9 cellular contexts compared by ENCODE assay signal in genomic region chr20:1216527-1217427, GRCh38. TPM values are rescaled to one million over a fixed set of nuclear protein-coding genes. Genes with fewer than 3 reads are reported as not detected.
DNase-seq lines count a peak whose midpoint lies in the region; ATAC-seq, FAIRE-seq and TF ChIP-seq lines count a peak whose summit lies in the region.
"Not testable (repeated sequence)": the region's sequence is repeated elsewhere in the genome, so short reads cannot be mapped to it uniquely, and the experiment has no call there.
"Had no signal": no experiment of that assay in that cellular context is flagged by ENCODE, and none has a peak within 500 bp of the region (broad histone marks: within the 10 kb centered on the region; RNA-seq: fewer than 3 reads in every experiment).

No MANE protein-coding gene starts in this region.

- ATAC-seq in WTC11, K562: not testable (repeated sequence)

- peak; percentile 29; the same call in 2 of the 3 replicates for TF ChIP-seq CTCF in H9 (conservative IDR thresholded peaks at IDR 0.05)
- TF ChIP-seq CTCF in WTC11 (IDR thresholded peaks at IDR 0.05); K562 (IDR thresholded peaks at IDR 0.05 in 2 of 3, conservative IDR thresholded peaks at IDR 0.05 in 1 of 3; ENCODE audit: insufficient read depth in 2 of 3, low read depth in 1 of 3, low read length in 3 of 3): not testable (repeated sequence)
- peak; percentile 25 for TF ChIP-seq CTCF in neural crest cell (conservative IDR thresholded peaks at IDR 0.05)

- H3K27ac ChIP-seq in H9 (ENCODE audit: insufficient read length, low read depth, low read length), result not testable (repeated sequence)
- H3K27ac ChIP-seq in K562 (ENCODE audit: extremely low read depth, low read depth, low read length), result 0 out of 3 replicates have a peak overlapping the region, but pooled peaks have one; percentile 10

- in situ Hi-C loops in K562 (cut with MboI), result not testable (repeated sequence)

- not testable (repeated sequence) for H4K91ac ChIP-seq in H9 (ENCODE audit: insufficient read length, low read depth, low read length)

- FAIRE-seq in K562 (lab: Jason Lieb, UNC), result not testable (repeated sequence)

- BruUV-seq in K562 (replicated peaks; lab: Mats Ljungman, UMichigan), result not testable (repeated sequence)

- not testable (repeated sequence) for H3K36me3 ChIP-seq in K562 (ENCODE audit: control insufficient read depth, insufficient read depth, low read length)

- TF ChIP-seq POLR2A in K562 (conservative IDR thresholded peaks at IDR 0.05), result not testable (repeated sequence)

- peak overlapping the region in 1 of 3 experiments; percentile 63; a peak in 1 of 7 replicates for H3K27ac Mint-ChIP-seq in H9
- H3K27ac Mint-ChIP-seq in WTC11; neural crest cell (ENCODE audit: unreplicated experiment): not testable (repeated sequence)
- peak overlapping the region; percentile 6 for H3K27ac Mint-ChIP-seq in activated T-helper 1 cell treated with anti-CD3 and anti-CD28 coated beads, Interleukin-12 subunit alpha, Interleukin-12 subunit beta, Interleukin-2, Interleukin-4 antibody, amounts not matched to agents 30 ng/mL and 10 ng/mL and 1 ng/mL, durations not matched to agents 14 hours and 24 hours and 36 hours

- H3K4me3 ChIP-seq in K562, result not testable (repeated sequence)

- H3K9me3 ChIP-seq in H9 (ENCODE audit: control insufficient read depth, low read depth, low read length); K562 (replicated peaks; ENCODE audit: control insufficient read depth, insufficient read depth, low read depth, low read length): not testable (repeated sequence)

- H2BK20ac ChIP-seq in H9 (ENCODE audit: low read depth, low read length, poor library complexity, severe bottlenecking), result not testable (repeated sequence)

- WGBS in H9 (ENCODE audit: extremely low coverage, insufficient read length, low lambda C conversion rate), result no CpG with 5 or more reads among the region's 19 CpGs
- WGBS in K562 (ENCODE audit: insufficient coverage, low coverage, missing lambda C conversion rate), result 54% methylated on average over 8 of the region's 19 CpGs

- H2BK120ac ChIP-seq in H9 (ENCODE audit: low read depth, low read length, poor library complexity, severe bottlenecking), result not testable (repeated sequence)

- H3T11ph ChIP-seq in H9 (ENCODE audit: low read length), result not testable (repeated sequence)

- H3K4me3 Mint-ChIP-seq in H9; WTC11; activated T-helper 1 cell treated with anti-CD3 and anti-CD28 coated beads, Interleukin-12 subunit alpha, Interleukin-12 subunit beta, Interleukin-2, Interleukin-4 antibody, amounts not matched to agents 30 ng/mL and 10 ng/mL and 1 ng/mL, durations not matched to agents 14 hours and 24 hours and 36 hours; neural crest cell: not testable (repeated sequence)

- not testable (repeated sequence) for H3K79me1 ChIP-seq in H9 (ENCODE audit: insufficient read depth, low read depth, low read length, poor library complexity, severe bottlenecking)

- peaks cover 44% of the 10 kb centered on the region for H3K27me3 Mint-ChIP-seq in H9 (ENCODE audit: low read depth)
- peaks cover 63% of the 10 kb centered on the region for H3K27me3 Mint-ChIP-seq in WTC11 (ENCODE audit: low read depth)
- peaks cover 28% of the 10 kb centered on the region for H3K27me3 Mint-ChIP-seq in activated T-helper 1 cell treated with anti-CD3 and anti-CD28 coated beads, Interleukin-12 subunit alpha, Interleukin-12 subunit beta, Interleukin-2, Interleukin-4 antibody, amounts not matched to agents 30 ng/mL and 10 ng/mL and 1 ng/mL, durations not matched to agents 14 hours and 24 hours and 36 hours (ENCODE audit: insufficient read depth)
- H3K27me3 Mint-ChIP-seq in neural crest cell (ENCODE audit: low read depth), result peaks cover 74% of the 10 kb centered on the region

- H3K4me1 Mint-ChIP-seq in H9 (peaks cover 34 to 37% of the 10 kb centered on the region in 2 experiments), WTC11 (peaks cover 30% of the 10 kb centered on the region)
- H3K4me1 Mint-ChIP-seq in activated T-helper 1 cell treated with anti-CD3 and anti-CD28 coated beads, Interleukin-12 subunit alpha, Interleukin-12 subunit beta, Interleukin-2, Interleukin-4 antibody, amounts not matched to agents 30 ng/mL and 10 ng/mL and 1 ng/mL, durations not matched to agents 14 hours and 24 hours and 36 hours (ENCODE audit: low read depth), result peaks cover 38% of the 10 kb centered on the region
- H3K4me1 Mint-ChIP-seq in neural crest cell, result not testable (repeated sequence)

- H3K23me2 ChIP-seq in H9 (ENCODE audit: insufficient read length, low read depth, low read length, poor library complexity, severe bottlenecking), result not testable (repeated sequence)

- not testable (repeated sequence) for H3K4me1 ChIP-seq in H9 (ENCODE audit: insufficient read depth, low read length)
- peaks cover 13 to 30% of the 10 kb centered on the region in 2 experiments; a peak in 4 of 5 replicates for H3K4me1 ChIP-seq in K562 (replicated peaks in 1 of 2; ENCODE audit: control insufficient read depth in 2 of 2, insufficient read depth in 2 of 2, low read length in 2 of 2)

- not testable (repeated sequence) for H3K79me2 ChIP-seq in H9 (ENCODE audit: insufficient read depth, low read length); K562 (ENCODE audit: control insufficient read depth, insufficient read depth, low read length)

- peaks cover 23 to 28% of the 10 kb centered on the region in 2 experiments for H3K9me3 Mint-ChIP-seq in H9
- H3K9me3 Mint-ChIP-seq in WTC11, result peaks cover 38% of the 10 kb centered on the region
- not testable (repeated sequence) for H3K9me3 Mint-ChIP-seq in activated T-helper 1 cell treated with anti-CD3 and anti-CD28 coated beads, Interleukin-12 subunit alpha, Interleukin-12 subunit beta, Interleukin-2, Interleukin-4 antibody, amounts not matched to agents 30 ng/mL and 10 ng/mL and 1 ng/mL, durations not matched to agents 14 hours and 24 hours and 36 hours; neural crest cell

- H3K9ac ChIP-seq in H9 (ENCODE audit: extremely low read depth, insufficient read length, low read length); K562 (ENCODE audit: insufficient read depth in 1 of 2, low read depth in 2 of 2, low read length in 2 of 2): not testable (repeated sequence)

- intact Hi-C loops in activated T-helper 1 cell treated with anti-CD3 and anti-CD28 coated beads, Interleukin-12 subunit alpha, Interleukin-12 subunit beta, Interleukin-2, Interleukin-4 antibody, amounts not matched to agents 30 ng/mL and 10 ng/mL and 1 ng/mL, durations not matched to agents 14 hours and 24 hours and 36 hours (cut with micrococcal nuclease), result not testable (repeated sequence)
- intact Hi-C loops in K562 (cut with micrococcal nuclease), result loop anchor here (10.0 kb wide), 3 partner anchors 88 to 242 kb away; partner anchors contain the start of gene FKBP1A

- not testable (repeated sequence) for H3K4ac ChIP-seq in H9 (ENCODE audit: low read depth, low read length)

- H2BK15ac ChIP-seq in H9 (ENCODE audit: low read depth, low read length), result not testable (repeated sequence)

- H3K56ac ChIP-seq in H9 (ENCODE audit: insufficient read length, low read depth, low read length), result not testable (repeated sequence)

- not testable (repeated sequence) for H3K14ac ChIP-seq in H9 (ENCODE audit: insufficient read depth, low read length)

- CTCF ChIA-PET in WTC11 (lab: Charles Lee), result interaction anchor here (0.7 to 1.3 kb wide), 2 partner anchors 9 to 12 kb away, joined by 3 read pairs; partner anchors contain the start of gene RAD21L1
- CTCF ChIA-PET in K562 (lab: Yijun Ruan, JAX; ENCODE audit: low intra/inter-chr PET ratio), result not testable (repeated sequence)

- H2AK5ac ChIP-seq in H9 (ENCODE audit: insufficient read length, low read length), result not testable (repeated sequence)

- H4K8ac ChIP-seq in H9 (replicated peaks; ENCODE audit: insufficient read length, low read depth, low read length), result not testable (repeated sequence)

- H2AFZ ChIP-seq in H9 (ENCODE audit: low read length), result not testable (repeated sequence)
- peak overlapping the region; percentile 68 for H2AFZ ChIP-seq in K562 (ENCODE audit: low read depth, low read length)

- not testable (repeated sequence) for TF ChIP-seq EP300 in K562 (IDR thresholded peaks at IDR 0.05; ENCODE audit: low read length)

- not testable (repeated sequence) for H3K36me3 Mint-ChIP-seq in H9 (ENCODE audit: insufficient read depth in 1 of 3, low read depth in 3 of 3); activated T-helper 1 cell treated with anti-CD3 and anti-CD28 coated beads, Interleukin-12 subunit alpha, Interleukin-12 subunit beta, Interleukin-2, Interleukin-4 antibody, amounts not matched to agents 30 ng/mL and 10 ng/mL and 1 ng/mL, durations not matched to agents 14 hours and 24 hours and 36 hours (ENCODE audit: low read depth); neural crest cell (ENCODE audit: low read depth)
- peaks cover 14% of the 10 kb centered on the region for H3K36me3 Mint-ChIP-seq in WTC11

- not testable (repeated sequence) for H3K18ac ChIP-seq in H9 (ENCODE audit: insufficient read length, low read depth, low read length)

- POLR2A ChIA-PET in WTC11 (lab: Charles Lee) (interaction anchor here (0.9 kb wide), 1 partner anchor 10 kb away, joined by 3 read pairs; no protein-coding TSS in a partner anchor), K562 (lab: Yijun Ruan, JAX) (interaction anchor here (0.7 kb wide), 1 partner anchor 247 kb away, joined by 3 read pairs; no protein-coding TSS in a partner anchor)

- H3K27me3 ChIP-seq in H9 (ENCODE audit: insufficient read depth, low read length); K562 (ENCODE audit: control insufficient read depth in 2 of 2, insufficient read depth in 2 of 2, low read length in 2 of 2): not testable (repeated sequence)

- DNase-seq in H9; activated T-helper 1 cell treated with anti-CD3 and anti-CD28 coated beads, Interleukin-12 subunit alpha, Interleukin-12 subunit beta, Interleukin-2, Interleukin-4 antibody, amounts not matched to agents 30 ng/mL and 10 ng/mL and 1 ng/mL, durations not matched to agents 14 hours and 24 hours and 36 hours (ENCODE audit: low spot score); K562 (ENCODE audit: extremely low read depth in 1 of 4, low spot score in 3 of 4); neural crest cell (ENCODE audit: low read depth, low spot score): not testable (repeated sequence)
- peak; percentile 32 for DNase-seq in WTC11 (ENCODE audit: low spot score)

- H3K23ac ChIP-seq in H9 (ENCODE audit: insufficient read length, low read depth, low read length), result not testable (repeated sequence)

- H3K9me1 ChIP-seq in K562 (ENCODE audit: control insufficient read depth, insufficient read depth, low read length), result not testable (repeated sequence)

- H4K20me1 ChIP-seq in H9 (ENCODE audit: control insufficient read depth, insufficient read depth, insufficient read length); K562 (replicated peaks; ENCODE audit: control insufficient read depth, insufficient read depth, low read length): not testable (repeated sequence)

- H4K5ac ChIP-seq in H9 (ENCODE audit: insufficient read length, low read depth, low read length), result not testable (repeated sequence)

- not testable (repeated sequence) for H2BK5ac ChIP-seq in H9 (ENCODE audit: insufficient read length, low read length)

- not testable (repeated sequence) for TF ChIP-seq RAD21 in K562 (CRISPR knock-in tag; conservative IDR thresholded peaks at IDR 0.05 in 1 of 2, IDR thresholded peaks at IDR 0.05 in 1 of 2)

- H3K4me2 ChIP-seq in H9 (ENCODE audit: insufficient read depth, insufficient read length, low read length); K562 (ENCODE audit: insufficient read depth, low read length): not testable (repeated sequence)

- not testable (repeated sequence) for H2BK12ac ChIP-seq in H9 (ENCODE audit: insufficient read length, low read depth, low read length)

RNA-seq across cellular contexts. Expression of gene RAD21L1, which starts 9.1 kb away (rescaled TPM):
- not detected in 2 replicates for total RNA-seq in H9 (2021)
- total RNA-seq in WTC11 (2021), result 0.62 to 0.77 TPM (median 0.73 TPM) in 3 replicates
- not detected in 2 replicates for total RNA-seq in activated T-helper 1 cell treated with anti-CD3 and anti-CD28 coated beads, Interleukin-12 subunit alpha, Interleukin-12 subunit beta, Interleukin-2, Interleukin-4 antibody, amounts not matched to agents 30 ng/mL and 10 ng/mL and 1 ng/mL, durations not matched to agents 14 hours and 24 hours and 36 hours
- 1.6 and 7.8 TPM in 2 replicates for total RNA-seq in K562 (2011; cell fraction: chromatin; rRNA removed; ENCODE audit: low replicate concordance)
- total RNA-seq in K562 (2011; cell fraction: nucleolus; rRNA removed), result 1.5 and 2.0 TPM in 2 replicates
- 3.7 and 4.1 TPM in 2 replicates for total RNA-seq in K562 (2011; cell fraction: nucleoplasm; rRNA removed)
- 0.45 TPM in 2 replicates for total RNA-seq in K562 (2014; rRNA removed)
- 0.44 and 1.1 TPM in 2 replicates for total RNA-seq in K562 (2014; rRNA removed; fragmentation: Illumina TruSeq; extraction: Trizol)
- total RNA-seq in K562 (2015; rRNA removed; fragmentation: Illumina TruSeq; extraction: Trizol), result 0.23 and 0.29 TPM in 2 replicates
- total RNA-seq in K562 (2021), result 1.3 and 1.7 TPM in 2 replicates
- polyA plus RNA-seq in K562 (2011; rRNA removed), result 1.4 and 1.7 TPM in 2 replicates
- polyA plus RNA-seq in K562 (2011; cell fraction: cytosol; rRNA removed), result 0.03 and 0.24 TPM in 2 replicates
- 0.82 and 1.4 TPM in 2 replicates for polyA plus RNA-seq in K562 (2011; cell fraction: nucleus; rRNA removed)
- polyA plus RNA-seq in K562 (2012), result 0.42 and 0.53 TPM in 2 replicates
- polyA plus RNA-seq in K562 (2014; fragmentation: Illumina TruSeq; extraction: Trizol), result 0.65 and 0.69 TPM in 2 replicates
- under 1 TPM in 1 of 2 experiments, not detected in 1; 0.17 TPM for polyA plus RNA-seq in K562 (2014; fragmentation: Nextera tagmentation; extraction: Ambion mirVana)
- polyA plus RNA-seq in K562 (2014; rRNA removed), result 0.24 and 0.42 TPM in 2 replicates
- 2.1 and 2.6 TPM in 2 replicates for polyA minus RNA-seq in K562 (2011; rRNA and poly(A)+ RNA removed)
- polyA minus RNA-seq in K562 (2011; cell fraction: cytosol; rRNA and poly(A)+ RNA removed), result 0.86 and 1.2 TPM in 2 replicates
- 2.0 and 3.7 TPM in 2 replicates for polyA minus RNA-seq in K562 (2011; cell fraction: nucleus; rRNA and poly(A)+ RNA removed)
- total RNA-seq in neural crest cell, result not detected in 2 replicates
- total RNA-seq: G401, Peyer's patch had no signal

RNA-seq across cellular contexts. Expression of gene C20orf202, which starts 13.5 kb away (rescaled TPM):
- total RNA-seq in H9 (2021), result 0.13 TPM in 1 of 2 replicates, not detected in the other
- 0.11 to 0.22 TPM in 2 of 3 replicates, not detected in the other for total RNA-seq in WTC11 (2021)
- total RNA-seq in activated T-helper 1 cell treated with anti-CD3 and anti-CD28 coated beads, Interleukin-12 subunit alpha, Interleukin-12 subunit beta, Interleukin-2, Interleukin-4 antibody, amounts not matched to agents 30 ng/mL and 10 ng/mL and 1 ng/mL, durations not matched to agents 14 hours and 24 hours and 36 hours, result not detected in 2 replicates
- total RNA-seq in K562 (2011; cell fraction: chromatin; rRNA removed; ENCODE audit: low replicate concordance), result 0.19 and 0.33 TPM in 2 replicates
- not detected in 2 replicates for total RNA-seq in K562 (2011; cell fraction: nucleolus; rRNA removed)
- total RNA-seq in K562 (2011; cell fraction: nucleoplasm; rRNA removed), result not detected in 2 replicates
- not detected in 2 replicates for total RNA-seq in K562 (2014; rRNA removed)
- 0.19 TPM in 1 of 2 replicates, not detected in the other for total RNA-seq in K562 (2014; rRNA removed; fragmentation: Illumina TruSeq; extraction: Trizol)
- total RNA-seq in K562 (2015; rRNA removed; fragmentation: Illumina TruSeq; extraction: Trizol), result 0.15 TPM in 1 of 2 replicates, not detected in the other
- 0.11 TPM in 1 of 2 replicates, not detected in the other for total RNA-seq in K562 (2021)
- 0.24 and 0.49 TPM in 2 replicates for polyA plus RNA-seq in K562 (2011; rRNA removed)
- 0.25 TPM in 1 of 2 replicates, not detected in the other for polyA plus RNA-seq in K562 (2011; cell fraction: cytosol; rRNA removed)
- 0.27 and 0.74 TPM in 2 replicates for polyA plus RNA-seq in K562 (2011; cell fraction: nucleus; rRNA removed)
- polyA plus RNA-seq in K562 (2012), result 0.08 and 0.32 TPM in 2 replicates
- polyA plus RNA-seq in K562 (2014; fragmentation: Illumina TruSeq; extraction: Trizol), result 0.18 TPM in 1 of 2 replicates, not detected in the other
- polyA plus RNA-seq in K562 (2014; fragmentation: Nextera tagmentation; extraction: Ambion mirVana), result under 1 TPM; 0.03 to 0.06 TPM
- 0.07 and 0.15 TPM in 2 replicates for polyA plus RNA-seq in K562 (2014; rRNA removed)
- 0.45 TPM in 1 of 2 replicates, not detected in the other for polyA minus RNA-seq in K562 (2011; rRNA and poly(A)+ RNA removed)
- polyA minus RNA-seq in K562 (2011; cell fraction: cytosol; rRNA and poly(A)+ RNA removed), result not detected in 2 replicates
- 0.13 TPM in 1 of 2 replicates, not detected in the other for polyA minus RNA-seq in K562 (2011; cell fraction: nucleus; rRNA and poly(A)+ RNA removed)
- total RNA-seq in neural crest cell, result 0.18 and 0.23 TPM in 2 replicates
- total RNA-seq: G401, H4, SJSA1 had no signal

RNA-seq across cellular contexts. Expression of gene TMEM74B, which starts 32.0 kb away (rescaled TPM):
- total RNA-seq in H9 (2021) (4.9 and 6.2 TPM in 2 replicates), WTC11 (2021) (7.3 to 10.9 TPM (median 8.4 TPM) in 3 replicates), K562 (2014; rRNA removed) (14.9 and 18.4 TPM in 2 replicates), K562 (2014; rRNA removed; fragmentation: Illumina TruSeq; extraction: Trizol) (3.9 and 5.0 TPM in 2 replicates), K562 (2015; rRNA removed; fragmentation: Illumina TruSeq; extraction: Trizol) (6.7 and 7.5 TPM in 2 replicates), K562 (2021) (18.3 and 18.5 TPM in 2 replicates), neural crest cell (2.7 and 3.3 TPM in 2 replicates)
- total RNA-seq in activated T-helper 1 cell treated with anti-CD3 and anti-CD28 coated beads, Interleukin-12 subunit alpha, Interleukin-12 subunit beta, Interleukin-2, Interleukin-4 antibody, amounts not matched to agents 30 ng/mL and 10 ng/mL and 1 ng/mL, durations not matched to agents 14 hours and 24 hours and 36 hours, result 0.36 and 0.61 TPM in 2 replicates
- total RNA-seq in K562 (2011; cell fraction: chromatin; rRNA removed; ENCODE audit: low replicate concordance), result 44.7 and 63.1 TPM in 2 replicates
- 47.8 and 49.7 TPM in 2 replicates for total RNA-seq in K562 (2011; cell fraction: nucleolus; rRNA removed)
- 53.6 and 55.5 TPM in 2 replicates for total RNA-seq in K562 (2011; cell fraction: nucleoplasm; rRNA removed)
- polyA plus RNA-seq in K562 (2011; rRNA removed) (11.2 and 25.4 TPM in 2 replicates), K562 (2014; fragmentation: Illumina TruSeq; extraction: Trizol) (7.5 and 8.3 TPM in 2 replicates), K562 (2014; fragmentation: Nextera tagmentation; extraction: Ambion mirVana) (1 to 10 TPM in 1 of 2 experiments, under 1 TPM in 1; 0.24 to 1.2 TPM), K562 (2014; rRNA removed) (19.0 and 22.2 TPM in 2 replicates)
- 18.2 and 21.2 TPM in 2 replicates for polyA plus RNA-seq in K562 (2011; cell fraction: cytosol; rRNA removed)
- polyA plus RNA-seq in K562 (2011; cell fraction: nucleus; rRNA removed), result 170 and 177 TPM in 2 replicates
- polyA plus RNA-seq in K562 (2012), result 19.4 and 33.2 TPM in 2 replicates
- 4.1 and 4.2 TPM in 2 replicates for polyA minus RNA-seq in K562 (2011; rRNA and poly(A)+ RNA removed)
- polyA minus RNA-seq in K562 (2011; cell fraction: cytosol; rRNA and poly(A)+ RNA removed), result 5.7 and 7.6 TPM in 2 replicates
- 14.1 and 22.0 TPM in 2 replicates for polyA minus RNA-seq in K562 (2011; cell fraction: nucleus; rRNA and poly(A)+ RNA removed)
- total RNA-seq: G401, SJSA1 had no signal

RNA-seq across cellular contexts. Expression of gene SNPH, which starts 49.3 kb away (rescaled TPM):
- total RNA-seq in H9 (2021), result 1.8 TPM in 2 replicates
- total RNA-seq in WTC11 (2021), result 3.5 to 4.4 TPM (median 3.6 TPM) in 3 replicates
- 2.1 and 2.5 TPM in 2 replicates for total RNA-seq in activated T-helper 1 cell treated with anti-CD3 and anti-CD28 coated beads, Interleukin-12 subunit alpha, Interleukin-12 subunit beta, Interleukin-2, Interleukin-4 antibody, amounts not matched to agents 30 ng/mL and 10 ng/mL and 1 ng/mL, durations not matched to agents 14 hours and 24 hours and 36 hours
- total RNA-seq in K562 (2011; cell fraction: chromatin; rRNA removed; ENCODE audit: low replicate concordance), result 3.4 and 5.0 TPM in 2 replicates
- total RNA-seq in K562 (2011; cell fraction: nucleolus; rRNA removed), result 2.8 TPM in 2 replicates
- total RNA-seq in K562 (2011; cell fraction: nucleoplasm; rRNA removed), result 2.8 and 3.2 TPM in 2 replicates
- total RNA-seq in K562 (2014; rRNA removed), result 4.2 and 5.7 TPM in 2 replicates
- 0.80 and 0.98 TPM in 2 replicates for total RNA-seq in K562 (2014; rRNA removed; fragmentation: Illumina TruSeq; extraction: Trizol)
- total RNA-seq in K562 (2015; rRNA removed; fragmentation: Illumina TruSeq; extraction: Trizol), result 1.3 and 1.4 TPM in 2 replicates
- 3.9 TPM in 2 replicates for total RNA-seq in K562 (2021)
- polyA plus RNA-seq in K562 (2011; rRNA removed), result 1.1 and 1.4 TPM in 2 replicates
- 1.2 and 3.1 TPM in 2 replicates for polyA plus RNA-seq in K562 (2011; cell fraction: cytosol; rRNA removed)
- polyA plus RNA-seq in K562 (2011; cell fraction: nucleus; rRNA removed), result 3.4 and 6.9 TPM in 2 replicates
- polyA plus RNA-seq in K562 (2012), result 1.4 and 2.6 TPM in 2 replicates
- 1.5 and 2.1 TPM in 2 replicates for polyA plus RNA-seq in K562 (2014; fragmentation: Illumina TruSeq; extraction: Trizol)
- polyA plus RNA-seq in K562 (2014; fragmentation: Nextera tagmentation; extraction: Ambion mirVana), result under 1 TPM; 0.03 to 0.08 TPM
- 2.1 and 2.8 TPM in 2 replicates for polyA plus RNA-seq in K562 (2014; rRNA removed)
- polyA minus RNA-seq in K562 (2011; rRNA and poly(A)+ RNA removed), result 0.69 and 0.91 TPM in 2 replicates
- 2.2 and 2.4 TPM in 2 replicates for polyA minus RNA-seq in K562 (2011; cell fraction: cytosol; rRNA and poly(A)+ RNA removed)
- 1.3 and 1.6 TPM in 2 replicates for polyA minus RNA-seq in K562 (2011; cell fraction: nucleus; rRNA and poly(A)+ RNA removed)
- 3.0 and 3.3 TPM in 2 replicates for total RNA-seq in neural crest cell
